In genomic region chr19:51508059-51508733, GRCh38 we compare ENCODE assay signal across 1 cellular context.
A peak's percentile ranks its signal among the peaks of the same experiment; 100 is the strongest.
TF ChIP-seq lines count a peak whose summit lies in the region.

No MANE protein-coding gene starts in this region.

TF ChIP-seq in K562, 482 proteins besides CTCF, POLR2A, EP300 and RAD21 (continued from another document and continues in another):
- TF ChIP-seq E2F5 (CRISPR knock-in tag; IDR thresholded peaks at IDR 0.05) (no peak), ZNF668 (CRISPR knock-in tag; IDR thresholded peaks at IDR 0.05) (no peak), MEF2A (IDR thresholded peaks at IDR 0.05; ENCODE audit: control insufficient read depth, low read depth, low read length) (no peak), HMG20B (CRISPR knock-in tag; IDR thresholded peaks at IDR 0.05) (no peak), RBM14 (IDR thresholded peaks at IDR 0.05; ENCODE audit: borderline replicate concordance, insufficient read depth, low read depth, low read length) (no peak), POLR2G (IDR thresholded peaks at IDR 0.05; ENCODE audit: low read depth, low read length) (no peak), FUS (optimal IDR thresholded peaks at IDR 0.05; ENCODE audit: low read depth, low read length) (no peak), ZFP30 (CRISPR knock-in tag; IDR thresholded peaks at IDR 0.05; ENCODE audit: borderline replicate concordance) (no peak), TARDBP (IDR thresholded peaks at IDR 0.05) (0 out of 2 replicates have a peak, but pooled peaks have one; percentile 46), ZNF583 (CRISPR knock-in tag; IDR thresholded peaks at IDR 0.05) (no peak; the same call in 1 of the 2 replicates), CREB3L1 (IDR thresholded peaks at IDR 0.05; ENCODE audit: borderline replicate concordance, low read depth) (no peak), ZNF76 (CRISPR knock-in tag; IDR thresholded peaks at IDR 0.05; ENCODE audit: borderline replicate concordance) (no peak), EP400 (IDR thresholded peaks at IDR 0.05) (peak; percentile 59; the same call in 1 of the 2 replicates), BCOR (IDR thresholded peaks at IDR 0.05) (no peak), FOXJ3 (CRISPR knock-in tag; IDR thresholded peaks at IDR 0.05) (no peak), NR4A1 (CRISPR knock-in tag; IDR thresholded peaks at IDR 0.05) (no peak), NR4A1 (tag; IDR thresholded peaks at IDR 0.05) (peak; percentile 72; the same call in 1 of the 2 replicates), SLC30A9 (CRISPR knock-in tag; IDR thresholded peaks at IDR 0.05) (no peak), ZFP36 (IDR thresholded peaks at IDR 0.05; ENCODE audit: low read depth, low read length, partially characterized antibody) (peak; percentile 6), CCAR2 (IDR thresholded peaks at IDR 0.05; ENCODE audit: low read depth, low read length) (no peak), ZZZ3 (IDR thresholded peaks at IDR 0.05) (no peak), LCOR (CRISPR knock-in tag; IDR thresholded peaks at IDR 0.05) (no peak), ZNF212 (CRISPR knock-in tag; IDR thresholded peaks at IDR 0.05) (no peak), BDP1 (IDR thresholded peaks at IDR 0.05; ENCODE audit: insufficient read depth, insufficient read length) (no peak), SNIP1 (IDR thresholded peaks at IDR 0.05; ENCODE audit: low read depth) (no peak), HSF4 (CRISPR knock-in tag; IDR thresholded peaks at IDR 0.05; ENCODE audit: borderline replicate concordance) (no peak), HMG20A (CRISPR knock-in tag; conservative IDR thresholded peaks at IDR 0.05) (no peak), SRSF9 (IDR thresholded peaks at IDR 0.05; ENCODE audit: borderline replicate concordance, low read depth, low read length) (no peak), ZNF354B (CRISPR knock-in tag; IDR thresholded peaks at IDR 0.05) (no peak), BRCA1 (IDR thresholded peaks at IDR 0.05) (no peak), BRCA1 (CRISPR knock-in tag; IDR thresholded peaks at IDR 0.05) (no peak), ZNF134 (CRISPR knock-in tag; conservative IDR thresholded peaks at IDR 0.05) (no peak), TSC22D4 (tag; IDR thresholded peaks at IDR 0.05) (no peak), ZNF696 (CRISPR knock-in tag; conservative IDR thresholded peaks at IDR 0.05) (no peak), COPS2 (conservative IDR thresholded peaks at IDR 0.05) (no peak), ARNT (IDR thresholded peaks at IDR 0.05) (peak in 1 of 2 experiments; percentile 81; a peak in 2 of 4 replicates), ZNF140 (CRISPR knock-in tag; IDR thresholded peaks at IDR 0.05) (no peak), ZNF431 (CRISPR knock-in tag; IDR thresholded peaks at IDR 0.05) (no peak), PCBP1 (IDR thresholded peaks at IDR 0.05; ENCODE audit: low read depth, low read length, poor library complexity, severe bottlenecking) (no peak), CUX1 (CRISPR knock-in tag; IDR thresholded peaks at IDR 0.05) (no peak), MCM7 (IDR thresholded peaks at IDR 0.05) (no peak), RFX7 (CRISPR knock-in tag; IDR thresholded peaks at IDR 0.05) (no peak), ZNF282 (CRISPR knock-in tag; IDR thresholded peaks at IDR 0.05) (no peak), HNRNPUL1 (IDR thresholded peaks at IDR 0.05; ENCODE audit: low read length) (no peak), ZBTB1 (CRISPR knock-in tag; IDR thresholded peaks at IDR 0.05; ENCODE audit: borderline replicate concordance, low read depth) (no peak), CHCHD3 (CRISPR knock-in tag; IDR thresholded peaks at IDR 0.05) (no peak), BRF1 (IDR thresholded peaks at IDR 0.05; ENCODE audit: borderline replicate concordance, extremely low read depth, insufficient read length) (no peak)
- TF ChIP-seq, protein P1, sequence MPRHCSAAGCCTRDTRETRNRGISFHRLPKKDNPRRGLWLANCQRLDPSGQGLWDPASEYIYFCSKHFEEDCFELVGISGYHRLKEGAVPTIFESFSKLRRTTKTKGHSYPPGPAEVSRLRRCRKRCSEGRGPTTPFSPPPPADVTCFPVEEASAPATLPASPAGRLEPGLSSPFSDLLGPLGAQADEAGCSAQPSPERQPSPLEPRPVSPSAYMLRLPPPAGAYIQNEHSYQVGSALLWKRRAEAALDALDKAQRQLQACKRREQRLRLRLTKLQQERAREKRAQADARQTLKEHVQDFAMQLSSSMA (CRISPR knock-in tag; IDR thresholded peaks at IDR 0.05) = no peak
- TF ChIP-seq, protein P2, sequence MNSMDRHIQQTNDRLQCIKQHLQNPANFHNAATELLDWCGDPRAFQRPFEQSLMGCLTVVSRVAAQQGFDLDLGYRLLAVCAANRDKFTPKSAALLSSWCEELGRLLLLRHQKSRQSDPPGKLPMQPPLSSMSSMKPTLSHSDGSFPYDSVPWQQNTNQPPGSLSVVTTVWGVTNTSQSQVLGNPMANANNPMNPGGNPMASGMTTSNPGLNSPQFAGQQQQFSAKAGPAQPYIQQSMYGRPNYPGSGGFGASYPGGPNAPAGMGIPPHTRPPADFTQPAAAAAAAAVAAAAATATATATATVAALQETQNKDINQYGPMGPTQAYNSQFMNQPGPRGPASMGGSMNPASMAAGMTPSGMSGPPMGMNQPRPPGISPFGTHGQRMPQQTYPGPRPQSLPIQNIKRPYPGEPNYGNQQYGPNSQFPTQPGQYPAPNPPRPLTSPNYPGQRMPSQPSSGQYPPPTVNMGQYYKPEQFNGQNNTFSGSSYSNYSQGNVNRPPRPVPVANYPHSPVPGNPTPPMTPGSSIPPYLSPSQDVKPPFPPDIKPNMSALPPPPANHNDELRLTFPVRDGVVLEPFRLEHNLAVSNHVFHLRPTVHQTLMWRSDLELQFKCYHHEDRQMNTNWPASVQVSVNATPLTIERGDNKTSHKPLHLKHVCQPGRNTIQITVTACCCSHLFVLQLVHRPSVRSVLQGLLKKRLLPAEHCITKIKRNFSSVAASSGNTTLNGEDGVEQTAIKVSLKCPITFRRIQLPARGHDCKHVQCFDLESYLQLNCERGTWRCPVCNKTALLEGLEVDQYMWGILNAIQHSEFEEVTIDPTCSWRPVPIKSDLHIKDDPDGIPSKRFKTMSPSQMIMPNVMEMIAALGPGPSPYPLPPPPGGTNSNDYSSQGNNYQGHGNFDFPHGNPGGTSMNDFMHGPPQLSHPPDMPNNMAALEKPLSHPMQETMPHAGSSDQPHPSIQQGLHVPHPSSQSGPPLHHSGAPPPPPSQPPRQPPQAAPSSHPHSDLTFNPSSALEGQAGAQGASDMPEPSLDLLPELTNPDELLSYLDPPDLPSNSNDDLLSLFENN (IDR thresholded peaks at IDR 0.05; ENCODE audit: low read depth in 2 of 2, low read length in 2 of 2) = peak in 1 of 2 experiments; percentile 98; a peak in 2 of 4 replicates
- TF ChIP-seq, protein P3, sequence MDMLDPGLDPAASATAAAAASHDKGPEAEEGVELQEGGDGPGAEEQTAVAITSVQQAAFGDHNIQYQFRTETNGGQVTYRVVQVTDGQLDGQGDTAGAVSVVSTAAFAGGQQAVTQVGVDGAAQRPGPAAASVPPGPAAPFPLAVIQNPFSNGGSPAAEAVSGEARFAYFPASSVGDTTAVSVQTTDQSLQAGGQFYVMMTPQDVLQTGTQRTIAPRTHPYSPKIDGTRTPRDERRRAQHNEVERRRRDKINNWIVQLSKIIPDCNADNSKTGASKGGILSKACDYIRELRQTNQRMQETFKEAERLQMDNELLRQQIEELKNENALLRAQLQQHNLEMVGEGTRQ (CRISPR knock-in tag; IDR thresholded peaks at IDR 0.05) = no peak
- TF ChIP-seq, protein P4, sequence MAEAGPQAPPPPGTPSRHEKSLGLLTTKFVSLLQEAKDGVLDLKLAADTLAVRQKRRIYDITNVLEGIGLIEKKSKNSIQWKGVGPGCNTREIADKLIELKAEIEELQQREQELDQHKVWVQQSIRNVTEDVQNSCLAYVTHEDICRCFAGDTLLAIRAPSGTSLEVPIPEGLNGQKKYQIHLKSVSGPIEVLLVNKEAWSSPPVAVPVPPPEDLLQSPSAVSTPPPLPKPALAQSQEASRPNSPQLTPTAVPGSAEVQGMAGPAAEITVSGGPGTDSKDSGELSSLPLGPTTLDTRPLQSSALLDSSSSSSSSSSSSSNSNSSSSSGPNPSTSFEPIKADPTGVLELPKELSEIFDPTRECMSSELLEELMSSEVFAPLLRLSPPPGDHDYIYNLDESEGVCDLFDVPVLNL (CRISPR knock-in tag; IDR thresholded peaks at IDR 0.05; ENCODE audit: low read depth) = no peak
- TF ChIP-seq, protein P5, sequence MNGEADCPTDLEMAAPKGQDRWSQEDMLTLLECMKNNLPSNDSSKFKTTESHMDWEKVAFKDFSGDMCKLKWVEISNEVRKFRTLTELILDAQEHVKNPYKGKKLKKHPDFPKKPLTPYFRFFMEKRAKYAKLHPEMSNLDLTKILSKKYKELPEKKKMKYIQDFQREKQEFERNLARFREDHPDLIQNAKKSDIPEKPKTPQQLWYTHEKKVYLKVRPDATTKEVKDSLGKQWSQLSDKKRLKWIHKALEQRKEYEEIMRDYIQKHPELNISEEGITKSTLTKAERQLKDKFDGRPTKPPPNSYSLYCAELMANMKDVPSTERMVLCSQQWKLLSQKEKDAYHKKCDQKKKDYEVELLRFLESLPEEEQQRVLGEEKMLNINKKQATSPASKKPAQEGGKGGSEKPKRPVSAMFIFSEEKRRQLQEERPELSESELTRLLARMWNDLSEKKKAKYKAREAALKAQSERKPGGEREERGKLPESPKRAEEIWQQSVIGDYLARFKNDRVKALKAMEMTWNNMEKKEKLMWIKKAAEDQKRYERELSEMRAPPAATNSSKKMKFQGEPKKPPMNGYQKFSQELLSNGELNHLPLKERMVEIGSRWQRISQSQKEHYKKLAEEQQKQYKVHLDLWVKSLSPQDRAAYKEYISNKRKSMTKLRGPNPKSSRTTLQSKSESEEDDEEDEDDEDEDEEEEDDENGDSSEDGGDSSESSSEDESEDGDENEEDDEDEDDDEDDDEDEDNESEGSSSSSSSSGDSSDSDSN (IDR thresholded peaks at IDR 0.05; ENCODE audit: borderline replicate concordance in 1 of 2, low read depth in 2 of 2, low read length in 2 of 2) = no peak
- TF ChIP-seq, protein P6, sequence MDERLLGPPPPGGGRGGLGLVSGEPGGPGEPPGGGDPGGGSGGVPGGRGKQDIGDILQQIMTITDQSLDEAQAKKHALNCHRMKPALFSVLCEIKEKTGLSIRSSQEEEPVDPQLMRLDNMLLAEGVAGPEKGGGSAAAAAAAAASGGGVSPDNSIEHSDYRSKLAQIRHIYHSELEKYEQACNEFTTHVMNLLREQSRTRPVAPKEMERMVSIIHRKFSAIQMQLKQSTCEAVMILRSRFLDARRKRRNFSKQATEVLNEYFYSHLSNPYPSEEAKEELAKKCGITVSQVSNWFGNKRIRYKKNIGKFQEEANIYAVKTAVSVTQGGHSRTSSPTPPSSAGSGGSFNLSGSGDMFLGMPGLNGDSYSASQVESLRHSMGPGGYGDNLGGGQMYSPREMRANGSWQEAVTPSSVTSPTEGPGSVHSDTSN (CRISPR knock-in tag; IDR thresholded peaks at IDR 0.05; ENCODE audit: low read depth) = no peak; the same call in 1 of the 2 replicates
- TF ChIP-seq, protein P6 (tag; conservative IDR thresholded peaks at IDR 0.05; ENCODE audit: low read depth) = peak; percentile 92
